ENCODE assay signal across 8 cellular contexts in genomic region chr16:27268376-27269299, GRCh38. TPM values are rescaled to one million over a fixed set of nuclear protein-coding genes. Genes with fewer than 3 reads are reported as not detected.
DNase-seq lines count a peak whose midpoint lies in the region; ATAC-seq lines count a peak whose summit lies in the region.

NSMCE1 (minus strand) TSS chr16:27268772; CDS start chr16:27257570, 11,202 bp downstream.

- peak within 1 kb of the TSS; percentile 74 to 92 for H3K27ac ChIP-seq in esophagus (ENCODE audit: low read depth in 2 of 2, low read length in 1 of 2)

- H3K27me3 ChIP-seq in esophagus (ENCODE audit: control insufficient read depth in 1 of 2, insufficient read depth in 2 of 2, low read length in 2 of 2) (no peaks in the 10 kb centered on the region), mucosa of stomach (ENCODE audit: control insufficient read depth, insufficient read depth, low read length) (no peaks in the 10 kb centered on the region)

- peak; percentile 87 for DNase-seq in DMS153 (lab: John Stamatoyannopoulos, UW)
- DNase-seq in OCI-M2 (lab: John Stamatoyannopoulos, UW; ENCODE audit: unreplicated experiment), result peak; percentile 45
- DNase-seq in activated T-cell treated with anti-CD3 and anti-CD28 coated beads, Interleukin-2, amount 50 U/mL, for 24 hours, result peak; percentile 97
- peak; percentile 91 to 95 for DNase-seq in stimulated activated CD8-positive, alpha-beta memory T cell treated with anti-CD3 and anti-CD28 coated beads, Interleukin-7, amount 100 ng/mL, for 1 hour (ENCODE audit: low read depth in 2 of 2)

- peaks cover 3% of the 10 kb centered on the region for H3K27me3 Mint-ChIP-seq in IgD-negative memory B cell
- H3K27me3 Mint-ChIP-seq in activated T-cell treated with anti-CD3 and anti-CD28 coated beads, Interleukin-2, amount 50 U/mL, for 24 hours, result no peaks in the 10 kb centered on the region

- peak within 1 kb of the TSS; percentile 86 to 99 for H3K4me3 ChIP-seq in esophagus (ENCODE audit: low read depth in 1 of 2, low read length in 2 of 2)
- H3K4me3 ChIP-seq in mucosa of stomach (ENCODE audit: low read length), result peak within 1 kb of the TSS; percentile 85

- H3K9ac ChIP-seq in mucosa of stomach (ENCODE audit: low read length), result peak within 1 kb of the TSS; percentile 80

- peaks cover 0 to 2% (median 0%) of the 10 kb centered on the region in 3 donors for H3K9me3 Mint-ChIP-seq in IgD-negative memory B cell
- no peaks in the 10 kb centered on the region for H3K9me3 Mint-ChIP-seq in activated T-cell treated with anti-CD3 and anti-CD28 coated beads, Interleukin-2, amount 50 U/mL, for 24 hours

- H3K4me1 Mint-ChIP-seq in IgD-negative memory B cell, result peaks cover 22 to 29% (median 23%) of the 10 kb centered on the region in 3 donors
- H3K4me1 Mint-ChIP-seq in activated T-cell treated with anti-CD3 and anti-CD28 coated beads, Interleukin-2, amount 50 U/mL, for 24 hours (ENCODE audit: low read depth), result peaks cover 78% of the 10 kb centered on the region

- H3K4me1 ChIP-seq in esophagus (ENCODE audit: control insufficient read depth in 2 of 2, insufficient read depth in 2 of 2, low read length in 1 of 2) (no peaks in the 10 kb centered on the region), mucosa of stomach (ENCODE audit: control insufficient read depth, insufficient read depth, low read length) (peaks cover 5% of the 10 kb centered on the region)

- peak within 1 kb of the TSS; percentile 85 to 100 (median 97) for H3K4me3 Mint-ChIP-seq in IgD-negative memory B cell
- peak within 1 kb of the TSS; percentile 95 for H3K4me3 Mint-ChIP-seq in activated T-cell treated with anti-CD3 and anti-CD28 coated beads, Interleukin-2, amount 50 U/mL, for 24 hours

- WGBS in esophagus, 2 donors, result 7 to 8% methylated on average over 58 of the region's 58 CpGs

- H3K36me3 ChIP-seq in esophagus (ENCODE audit: control insufficient read depth in 2 of 2, insufficient read depth in 2 of 2, low read length in 1 of 2) (no peaks in the 10 kb centered on the region), mucosa of stomach (ENCODE audit: control insufficient read depth, insufficient read depth, low read length) (no peaks in the 10 kb centered on the region)

- H3K36me3 Mint-ChIP-seq in IgD-negative memory B cell, result peaks cover 3% of the 10 kb centered on the region
- peaks cover 41% of the 10 kb centered on the region for H3K36me3 Mint-ChIP-seq in activated T-cell treated with anti-CD3 and anti-CD28 coated beads, Interleukin-2, amount 50 U/mL, for 24 hours (ENCODE audit: low read depth)

- ATAC-seq in GM21528 (IDR thresholded peaks at IDR 0.05; ENCODE audit: low FRiP score, unreplicated experiment), result peak; percentile 92

- H3K27ac Mint-ChIP-seq in IgD-negative memory B cell, result peak within 1 kb of the TSS; percentile 43 to 98 (median 95)
- peak within 1 kb of the TSS; percentile 99 for H3K27ac Mint-ChIP-seq in activated T-cell treated with anti-CD3 and anti-CD28 coated beads, Interleukin-2, amount 50 U/mL, for 24 hours

- H3K9me3 ChIP-seq in esophagus (ENCODE audit: control insufficient read depth in 2 of 2, insufficient read depth in 1 of 2, low read depth in 1 of 2, low read length in 1 of 2) (no peaks in the 10 kb centered on the region), mucosa of stomach (ENCODE audit: control insufficient read depth, low read length) (no peaks in the 10 kb centered on the region)

RNA-seq across cellular contexts. Expression of gene NSMCE1, which starts in this region (rescaled TPM):
- polyA plus RNA-seq in IgD-negative memory B cell, result 78.1 TPM
- 10 to 100 TPM; 29.0 to 47.1 TPM for polyA plus RNA-seq in esophagus

Comparison
In these comparisons a context has a peak if more than half of its experiments do, and no peak if none do; other contexts are left out.
1. Peak in every context shown above with its lines: DNase-seq, ATAC-seq, H3K4me3 ChIP-seq and H3K27ac ChIP-seq.
2. DNase-seq: peak in every context shown above with its lines; median percentile 97 in activated T-cell treated with anti-CD3 and anti-CD28 coated beads, Interleukin-2, amount 50 U/mL, for 24 hours; 93 in stimulated activated CD8-positive, alpha-beta memory T cell treated with anti-CD3 and anti-CD28 coated beads, Interleukin-7, amount 100 ng/mL, for 1 hour; 87 in DMS153; 45 in OCI-M2.